Comparison of ENCODE assay signal across 1 cellular context in the genomic region with DNA sequence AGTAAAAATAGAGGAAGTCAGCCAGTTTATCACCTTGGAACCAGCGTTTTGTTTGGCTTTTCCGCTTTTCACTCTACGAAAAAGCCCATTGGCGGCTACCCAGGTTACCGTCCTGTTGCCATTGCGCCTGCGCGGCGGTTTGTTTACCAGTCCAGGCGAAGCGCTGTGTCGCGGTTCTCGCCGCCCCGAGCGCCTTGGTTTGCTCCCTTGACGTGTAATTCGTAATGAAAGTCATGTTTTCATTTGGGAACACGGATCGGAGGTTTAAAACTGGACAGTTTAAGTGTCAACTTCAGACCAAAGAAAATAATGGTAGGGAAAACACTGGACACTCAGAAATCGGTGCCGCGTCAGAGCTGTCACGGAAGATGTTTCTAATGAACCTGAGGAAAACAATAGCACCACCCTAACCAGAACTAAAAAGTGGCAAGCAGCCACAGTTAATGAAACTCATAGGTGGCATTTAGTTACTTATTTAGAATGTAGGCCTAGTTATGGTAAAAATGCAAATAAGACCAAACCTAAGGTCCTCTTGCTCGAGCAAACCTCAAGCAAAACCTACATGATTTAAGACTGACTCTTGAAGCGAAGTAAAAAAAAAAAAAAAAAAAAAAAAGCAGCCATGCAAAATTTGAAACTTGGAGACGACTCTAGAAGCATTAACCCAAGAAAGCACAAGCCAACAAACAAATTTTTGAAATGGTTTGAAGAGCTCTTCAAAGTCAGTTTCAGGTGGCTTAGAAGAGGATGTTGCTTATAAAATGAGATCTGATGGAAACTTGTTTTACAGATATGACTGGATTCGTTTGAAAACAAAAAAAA.
A peak's percentile ranks its signal among the peaks of the same experiment; 100 is the strongest.
TF ChIP-seq lines count a peak whose summit lies in the region.

No MANE protein-coding gene starts in this region.

TF ChIP-seq in HepG2, 621 proteins besides CTCF, POLR2A, EP300 and RAD21 (continued from another document and continues in another):
- TF ChIP-seq ATF7-NPFF (CRISPR knock-in tag; IDR thresholded peaks at IDR 0.05; ENCODE audit: low read depth) (no peak), REL (CRISPR knock-in tag; conservative IDR thresholded peaks at IDR 0.05) (no peak), TOE1 (CRISPR knock-in tag; IDR thresholded peaks at IDR 0.05) (no peak), ZSCAN20 (CRISPR knock-in tag; IDR thresholded peaks at IDR 0.05; ENCODE audit: borderline replicate concordance) (no peak), ZNF317 (CRISPR knock-in tag; IDR thresholded peaks at IDR 0.05) (no peak), SIN3A (IDR thresholded peaks at IDR 0.05; ENCODE audit: borderline replicate concordance, low read depth, low read length) (no peak), CC2D1A (CRISPR knock-in tag; IDR thresholded peaks at IDR 0.05) (no peak), NR2C2 (CRISPR knock-in tag; IDR thresholded peaks at IDR 0.05; ENCODE audit: borderline replicate concordance) (no peak), RNF2 (conservative IDR thresholded peaks at IDR 0.05; ENCODE audit: low read depth) (no peak), SMAD3 (CRISPR knock-in tag; IDR thresholded peaks at IDR 0.05) (0 out of 2 replicates have a peak, but pooled peaks have one; percentile 28), ZNF562 (CRISPR knock-in tag; IDR thresholded peaks at IDR 0.05; ENCODE audit: borderline replicate concordance) (no peak), ZKSCAN5 (CRISPR knock-in tag; IDR thresholded peaks at IDR 0.05) (no peak), FOXK1 (CRISPR knock-in tag; IDR thresholded peaks at IDR 0.05; ENCODE audit: borderline replicate concordance, low read depth) (peak; percentile 88; the same call in 1 of the 2 replicates), RAD51 (IDR thresholded peaks at IDR 0.05; ENCODE audit: borderline replicate concordance) (no peak), TGIF2 (CRISPR knock-in tag; IDR thresholded peaks at IDR 0.05) (no peak), REPIN1 (CRISPR knock-in tag; IDR thresholded peaks at IDR 0.05; ENCODE audit: borderline replicate concordance, low read depth) (0 out of 2 replicates have a peak, but pooled peaks have one; percentile 21), KMT2A (CRISPR knock-in tag; IDR thresholded peaks at IDR 0.05) (0 out of 2 replicates have a peak, but pooled peaks have one; percentile 19), TCF7L2 (IDR thresholded peaks at IDR 0.05; ENCODE audit: low read depth, low read length) (no peak), ZNF879 (CRISPR knock-in tag; IDR thresholded peaks at IDR 0.05) (no peak), ZNF264 (CRISPR knock-in tag; IDR thresholded peaks at IDR 0.05) (no peak), ZBTB42 (CRISPR knock-in tag; IDR thresholded peaks at IDR 0.05) (no peak), ZNF256 (CRISPR knock-in tag; conservative IDR thresholded peaks at IDR 0.05) (no peak), ZNF816 (CRISPR knock-in tag; IDR thresholded peaks at IDR 0.05; ENCODE audit: borderline replicate concordance) (no peak), PAF1 (CRISPR knock-in tag; IDR thresholded peaks at IDR 0.05) (no peak), PRMT3 (CRISPR knock-in tag; IDR thresholded peaks at IDR 0.05; ENCODE audit: borderline replicate concordance, low read depth) (no peak), ZNF383 (CRISPR knock-in tag; IDR thresholded peaks at IDR 0.05; ENCODE audit: borderline replicate concordance) (no peak), MZF1 (CRISPR knock-in tag; IDR thresholded peaks at IDR 0.05; ENCODE audit: borderline replicate concordance) (no peak), BORCS8-MEF2B (CRISPR knock-in tag; IDR thresholded peaks at IDR 0.05) (no peak), ETV5 (CRISPR knock-in tag; IDR thresholded peaks at IDR 0.05; ENCODE audit: borderline replicate concordance) (peak; percentile 20; the same call in 1 of the 2 replicates)
- TF ChIP-seq, protein P1, sequence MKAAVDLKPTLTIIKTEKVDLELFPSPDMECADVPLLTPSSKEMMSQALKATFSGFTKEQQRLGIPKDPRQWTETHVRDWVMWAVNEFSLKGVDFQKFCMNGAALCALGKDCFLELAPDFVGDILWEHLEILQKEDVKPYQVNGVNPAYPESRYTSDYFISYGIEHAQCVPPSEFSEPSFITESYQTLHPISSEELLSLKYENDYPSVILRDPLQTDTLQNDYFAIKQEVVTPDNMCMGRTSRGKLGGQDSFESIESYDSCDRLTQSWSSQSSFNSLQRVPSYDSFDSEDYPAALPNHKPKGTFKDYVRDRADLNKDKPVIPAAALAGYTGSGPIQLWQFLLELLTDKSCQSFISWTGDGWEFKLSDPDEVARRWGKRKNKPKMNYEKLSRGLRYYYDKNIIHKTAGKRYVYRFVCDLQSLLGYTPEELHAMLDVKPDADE (CRISPR knock-in tag; IDR thresholded peaks at IDR 0.05) = no peak
- TF ChIP-seq, protein P2, sequence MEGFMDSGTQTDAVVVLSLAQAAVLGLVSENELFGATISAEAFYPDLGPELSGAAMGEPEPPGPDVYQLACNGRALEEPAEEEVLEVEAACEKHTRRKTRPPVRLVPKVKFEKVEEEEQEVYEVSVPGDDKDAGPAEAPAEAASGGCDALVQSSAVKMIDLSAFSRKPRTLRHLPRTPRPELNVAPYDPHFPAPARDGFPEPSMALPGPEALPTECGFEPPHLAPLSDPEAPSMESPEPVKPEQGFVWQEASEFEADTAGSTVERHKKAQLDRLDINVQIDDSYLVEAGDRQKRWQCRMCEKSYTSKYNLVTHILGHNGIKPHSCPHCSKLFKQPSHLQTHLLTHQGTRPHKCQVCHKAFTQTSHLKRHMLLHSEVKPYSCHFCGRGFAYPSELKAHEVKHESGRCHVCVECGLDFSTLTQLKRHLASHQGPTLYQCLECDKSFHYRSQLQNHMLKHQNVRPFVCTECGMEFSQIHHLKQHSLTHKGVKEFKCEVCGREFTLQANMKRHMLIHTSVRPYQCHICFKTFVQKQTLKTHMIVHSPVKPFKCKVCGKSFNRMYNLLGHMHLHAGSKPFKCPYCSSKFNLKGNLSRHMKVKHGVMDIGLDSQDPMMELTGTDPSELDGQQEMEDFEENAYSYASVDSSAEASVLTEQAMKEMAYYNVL (CRISPR knock-in tag; IDR thresholded peaks at IDR 0.05; ENCODE audit: borderline replicate concordance) = no peak
- TF ChIP-seq, protein P3, sequence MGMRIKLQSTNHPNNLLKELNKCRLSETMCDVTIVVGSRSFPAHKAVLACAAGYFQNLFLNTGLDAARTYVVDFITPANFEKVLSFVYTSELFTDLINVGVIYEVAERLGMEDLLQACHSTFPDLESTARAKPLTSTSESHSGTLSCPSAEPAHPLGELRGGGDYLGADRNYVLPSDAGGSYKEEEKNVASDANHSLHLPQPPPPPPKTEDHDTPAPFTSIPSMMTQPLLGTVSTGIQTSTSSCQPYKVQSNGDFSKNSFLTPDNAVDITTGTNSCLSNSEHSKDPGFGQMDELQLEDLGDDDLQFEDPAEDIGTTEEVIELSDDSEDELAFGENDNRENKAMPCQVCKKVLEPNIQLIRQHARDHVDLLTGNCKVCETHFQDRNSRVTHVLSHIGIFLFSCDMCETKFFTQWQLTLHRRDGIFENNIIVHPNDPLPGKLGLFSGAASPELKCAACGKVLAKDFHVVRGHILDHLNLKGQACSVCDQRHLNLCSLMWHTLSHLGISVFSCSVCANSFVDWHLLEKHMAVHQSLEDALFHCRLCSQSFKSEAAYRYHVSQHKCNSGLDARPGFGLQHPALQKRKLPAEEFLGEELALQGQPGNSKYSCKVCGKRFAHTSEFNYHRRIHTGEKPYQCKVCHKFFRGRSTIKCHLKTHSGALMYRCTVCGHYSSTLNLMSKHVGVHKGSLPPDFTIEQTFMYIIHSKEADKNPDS (CRISPR knock-in tag; IDR thresholded peaks at IDR 0.05) = no peak
- TF ChIP-seq, protein P4, sequence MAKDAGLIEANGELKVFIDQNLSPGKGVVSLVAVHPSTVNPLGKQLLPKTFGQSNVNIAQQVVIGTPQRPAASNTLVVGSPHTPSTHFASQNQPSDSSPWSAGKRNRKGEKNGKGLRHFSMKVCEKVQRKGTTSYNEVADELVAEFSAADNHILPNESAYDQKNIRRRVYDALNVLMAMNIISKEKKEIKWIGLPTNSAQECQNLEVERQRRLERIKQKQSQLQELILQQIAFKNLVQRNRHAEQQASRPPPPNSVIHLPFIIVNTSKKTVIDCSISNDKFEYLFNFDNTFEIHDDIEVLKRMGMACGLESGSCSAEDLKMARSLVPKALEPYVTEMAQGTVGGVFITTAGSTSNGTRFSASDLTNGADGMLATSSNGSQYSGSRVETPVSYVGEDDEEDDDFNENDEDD (CRISPR knock-in tag; IDR thresholded peaks at IDR 0.05; ENCODE audit: borderline replicate concordance) = no peak; the same call in 1 of the 2 replicates
- TF ChIP-seq, protein P5, sequence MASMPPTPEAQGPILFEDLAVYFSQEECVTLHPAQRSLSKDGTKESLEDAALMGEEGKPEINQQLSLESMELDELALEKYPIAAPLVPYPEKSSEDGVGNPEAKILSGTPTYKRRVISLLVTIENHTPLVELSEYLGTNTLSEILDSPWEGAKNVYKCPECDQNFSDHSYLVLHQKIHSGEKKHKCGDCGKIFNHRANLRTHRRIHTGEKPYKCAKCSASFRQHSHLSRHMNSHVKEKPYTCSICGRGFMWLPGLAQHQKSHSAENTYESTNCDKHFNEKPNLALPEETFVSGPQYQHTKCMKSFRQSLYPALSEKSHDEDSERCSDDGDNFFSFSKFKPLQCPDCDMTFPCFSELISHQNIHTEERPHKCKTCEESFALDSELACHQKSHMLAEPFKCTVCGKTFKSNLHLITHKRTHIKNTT (CRISPR knock-in tag; IDR thresholded peaks at IDR 0.05) = no peak
- TF ChIP-seq, protein P6, sequence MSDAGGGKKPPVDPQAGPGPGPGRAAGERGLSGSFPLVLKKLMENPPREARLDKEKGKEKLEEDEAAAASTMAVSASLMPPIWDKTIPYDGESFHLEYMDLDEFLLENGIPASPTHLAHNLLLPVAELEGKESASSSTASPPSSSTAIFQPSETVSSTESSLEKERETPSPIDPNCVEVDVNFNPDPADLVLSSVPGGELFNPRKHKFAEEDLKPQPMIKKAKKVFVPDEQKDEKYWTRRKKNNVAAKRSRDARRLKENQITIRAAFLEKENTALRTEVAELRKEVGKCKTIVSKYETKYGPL (CRISPR knock-in tag; IDR thresholded peaks at IDR 0.05) = no peak
- TF ChIP-seq, protein P7, sequence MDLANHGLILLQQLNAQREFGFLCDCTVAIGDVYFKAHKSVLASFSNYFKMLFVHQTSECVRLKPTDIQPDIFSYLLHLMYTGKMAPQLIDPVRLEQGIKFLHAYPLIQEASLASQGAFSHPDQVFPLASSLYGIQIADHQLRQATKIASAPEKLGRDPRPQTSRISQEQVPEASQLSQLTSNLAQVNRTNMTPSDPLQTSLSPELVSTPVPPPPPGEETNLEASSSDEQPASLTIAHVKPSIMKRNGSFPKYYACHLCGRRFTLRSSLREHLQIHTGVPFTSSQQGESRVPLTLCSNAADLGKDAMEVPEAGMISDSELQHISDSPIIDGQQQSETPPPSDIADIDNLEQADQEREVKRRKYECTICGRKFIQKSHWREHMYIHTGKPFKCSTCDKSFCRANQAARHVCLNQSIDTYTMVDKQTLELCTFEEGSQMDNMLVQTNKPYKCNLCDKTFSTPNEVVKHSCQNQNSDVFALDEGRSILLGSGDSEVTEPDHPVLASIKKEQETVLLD (CRISPR knock-in tag; IDR thresholded peaks at IDR 0.05; ENCODE audit: low read depth) = no peak
- TF ChIP-seq, protein P8, sequence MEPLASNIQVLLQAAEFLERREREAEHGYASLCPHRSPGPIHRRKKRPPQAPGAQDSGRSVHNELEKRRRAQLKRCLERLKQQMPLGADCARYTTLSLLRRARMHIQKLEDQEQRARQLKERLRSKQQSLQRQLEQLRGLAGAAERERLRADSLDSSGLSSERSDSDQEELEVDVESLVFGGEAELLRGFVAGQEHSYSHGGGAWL (CRISPR knock-in tag; IDR thresholded peaks at IDR 0.05) = no peak
- TF ChIP-seq, protein P9, sequence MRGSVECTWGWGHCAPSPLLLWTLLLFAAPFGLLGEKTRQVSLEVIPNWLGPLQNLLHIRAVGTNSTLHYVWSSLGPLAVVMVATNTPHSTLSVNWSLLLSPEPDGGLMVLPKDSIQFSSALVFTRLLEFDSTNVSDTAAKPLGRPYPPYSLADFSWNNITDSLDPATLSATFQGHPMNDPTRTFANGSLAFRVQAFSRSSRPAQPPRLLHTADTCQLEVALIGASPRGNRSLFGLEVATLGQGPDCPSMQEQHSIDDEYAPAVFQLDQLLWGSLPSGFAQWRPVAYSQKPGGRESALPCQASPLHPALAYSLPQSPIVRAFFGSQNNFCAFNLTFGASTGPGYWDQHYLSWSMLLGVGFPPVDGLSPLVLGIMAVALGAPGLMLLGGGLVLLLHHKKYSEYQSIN (CRISPR knock-in tag; IDR thresholded peaks at IDR 0.05; ENCODE audit: borderline replicate concordance) = no peak
- TF ChIP-seq, protein P10, sequence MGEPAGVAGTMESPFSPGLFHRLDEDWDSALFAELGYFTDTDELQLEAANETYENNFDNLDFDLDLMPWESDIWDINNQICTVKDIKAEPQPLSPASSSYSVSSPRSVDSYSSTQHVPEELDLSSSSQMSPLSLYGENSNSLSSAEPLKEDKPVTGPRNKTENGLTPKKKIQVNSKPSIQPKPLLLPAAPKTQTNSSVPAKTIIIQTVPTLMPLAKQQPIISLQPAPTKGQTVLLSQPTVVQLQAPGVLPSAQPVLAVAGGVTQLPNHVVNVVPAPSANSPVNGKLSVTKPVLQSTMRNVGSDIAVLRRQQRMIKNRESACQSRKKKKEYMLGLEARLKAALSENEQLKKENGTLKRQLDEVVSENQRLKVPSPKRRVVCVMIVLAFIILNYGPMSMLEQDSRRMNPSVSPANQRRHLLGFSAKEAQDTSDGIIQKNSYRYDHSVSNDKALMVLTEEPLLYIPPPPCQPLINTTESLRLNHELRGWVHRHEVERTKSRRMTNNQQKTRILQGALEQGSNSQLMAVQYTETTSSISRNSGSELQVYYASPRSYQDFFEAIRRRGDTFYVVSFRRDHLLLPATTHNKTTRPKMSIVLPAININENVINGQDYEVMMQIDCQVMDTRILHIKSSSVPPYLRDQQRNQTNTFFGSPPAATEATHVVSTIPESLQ (CRISPR knock-in tag; conservative IDR thresholded peaks at IDR 0.05) = 0 out of 2 replicates have a peak, but pooled peaks have one; percentile 49
- TF ChIP-seq, protein P11, sequence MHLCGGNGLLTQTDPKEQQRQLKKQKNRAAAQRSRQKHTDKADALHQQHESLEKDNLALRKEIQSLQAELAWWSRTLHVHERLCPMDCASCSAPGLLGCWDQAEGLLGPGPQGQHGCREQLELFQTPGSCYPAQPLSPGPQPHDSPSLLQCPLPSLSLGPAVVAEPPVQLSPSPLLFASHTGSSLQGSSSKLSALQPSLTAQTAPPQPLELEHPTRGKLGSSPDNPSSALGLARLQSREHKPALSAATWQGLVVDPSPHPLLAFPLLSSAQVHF (CRISPR knock-in tag; IDR thresholded peaks at IDR 0.05) = no peak
